ENCODE assay signal across 1 cellular context in the genomic region with DNA sequence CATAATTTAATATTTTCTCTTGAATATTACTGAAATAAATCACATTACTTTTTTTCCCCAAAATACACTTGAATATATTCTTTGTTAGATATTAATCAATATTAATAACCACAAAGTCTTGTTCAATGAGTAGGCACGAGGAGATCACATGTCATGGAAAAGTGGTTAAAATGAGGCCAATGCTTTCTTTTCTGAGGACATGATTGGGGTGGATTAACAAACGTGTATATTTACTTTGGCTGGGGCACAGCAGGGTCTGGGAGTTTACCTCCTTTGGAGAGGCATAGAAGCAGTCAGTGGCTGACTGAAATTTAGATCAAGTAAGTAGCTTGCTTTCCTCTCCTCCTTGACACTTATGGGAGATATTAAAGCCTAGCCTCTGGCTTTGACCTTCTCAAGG.
TF ChIP-seq lines count a peak whose summit lies in the region.

No MANE protein-coding gene starts in this region.

TF ChIP-seq in H1, 55 proteins besides CTCF, POLR2A, EP300 and RAD21 (continued from another document):
- TF ChIP-seq, protein P1, sequence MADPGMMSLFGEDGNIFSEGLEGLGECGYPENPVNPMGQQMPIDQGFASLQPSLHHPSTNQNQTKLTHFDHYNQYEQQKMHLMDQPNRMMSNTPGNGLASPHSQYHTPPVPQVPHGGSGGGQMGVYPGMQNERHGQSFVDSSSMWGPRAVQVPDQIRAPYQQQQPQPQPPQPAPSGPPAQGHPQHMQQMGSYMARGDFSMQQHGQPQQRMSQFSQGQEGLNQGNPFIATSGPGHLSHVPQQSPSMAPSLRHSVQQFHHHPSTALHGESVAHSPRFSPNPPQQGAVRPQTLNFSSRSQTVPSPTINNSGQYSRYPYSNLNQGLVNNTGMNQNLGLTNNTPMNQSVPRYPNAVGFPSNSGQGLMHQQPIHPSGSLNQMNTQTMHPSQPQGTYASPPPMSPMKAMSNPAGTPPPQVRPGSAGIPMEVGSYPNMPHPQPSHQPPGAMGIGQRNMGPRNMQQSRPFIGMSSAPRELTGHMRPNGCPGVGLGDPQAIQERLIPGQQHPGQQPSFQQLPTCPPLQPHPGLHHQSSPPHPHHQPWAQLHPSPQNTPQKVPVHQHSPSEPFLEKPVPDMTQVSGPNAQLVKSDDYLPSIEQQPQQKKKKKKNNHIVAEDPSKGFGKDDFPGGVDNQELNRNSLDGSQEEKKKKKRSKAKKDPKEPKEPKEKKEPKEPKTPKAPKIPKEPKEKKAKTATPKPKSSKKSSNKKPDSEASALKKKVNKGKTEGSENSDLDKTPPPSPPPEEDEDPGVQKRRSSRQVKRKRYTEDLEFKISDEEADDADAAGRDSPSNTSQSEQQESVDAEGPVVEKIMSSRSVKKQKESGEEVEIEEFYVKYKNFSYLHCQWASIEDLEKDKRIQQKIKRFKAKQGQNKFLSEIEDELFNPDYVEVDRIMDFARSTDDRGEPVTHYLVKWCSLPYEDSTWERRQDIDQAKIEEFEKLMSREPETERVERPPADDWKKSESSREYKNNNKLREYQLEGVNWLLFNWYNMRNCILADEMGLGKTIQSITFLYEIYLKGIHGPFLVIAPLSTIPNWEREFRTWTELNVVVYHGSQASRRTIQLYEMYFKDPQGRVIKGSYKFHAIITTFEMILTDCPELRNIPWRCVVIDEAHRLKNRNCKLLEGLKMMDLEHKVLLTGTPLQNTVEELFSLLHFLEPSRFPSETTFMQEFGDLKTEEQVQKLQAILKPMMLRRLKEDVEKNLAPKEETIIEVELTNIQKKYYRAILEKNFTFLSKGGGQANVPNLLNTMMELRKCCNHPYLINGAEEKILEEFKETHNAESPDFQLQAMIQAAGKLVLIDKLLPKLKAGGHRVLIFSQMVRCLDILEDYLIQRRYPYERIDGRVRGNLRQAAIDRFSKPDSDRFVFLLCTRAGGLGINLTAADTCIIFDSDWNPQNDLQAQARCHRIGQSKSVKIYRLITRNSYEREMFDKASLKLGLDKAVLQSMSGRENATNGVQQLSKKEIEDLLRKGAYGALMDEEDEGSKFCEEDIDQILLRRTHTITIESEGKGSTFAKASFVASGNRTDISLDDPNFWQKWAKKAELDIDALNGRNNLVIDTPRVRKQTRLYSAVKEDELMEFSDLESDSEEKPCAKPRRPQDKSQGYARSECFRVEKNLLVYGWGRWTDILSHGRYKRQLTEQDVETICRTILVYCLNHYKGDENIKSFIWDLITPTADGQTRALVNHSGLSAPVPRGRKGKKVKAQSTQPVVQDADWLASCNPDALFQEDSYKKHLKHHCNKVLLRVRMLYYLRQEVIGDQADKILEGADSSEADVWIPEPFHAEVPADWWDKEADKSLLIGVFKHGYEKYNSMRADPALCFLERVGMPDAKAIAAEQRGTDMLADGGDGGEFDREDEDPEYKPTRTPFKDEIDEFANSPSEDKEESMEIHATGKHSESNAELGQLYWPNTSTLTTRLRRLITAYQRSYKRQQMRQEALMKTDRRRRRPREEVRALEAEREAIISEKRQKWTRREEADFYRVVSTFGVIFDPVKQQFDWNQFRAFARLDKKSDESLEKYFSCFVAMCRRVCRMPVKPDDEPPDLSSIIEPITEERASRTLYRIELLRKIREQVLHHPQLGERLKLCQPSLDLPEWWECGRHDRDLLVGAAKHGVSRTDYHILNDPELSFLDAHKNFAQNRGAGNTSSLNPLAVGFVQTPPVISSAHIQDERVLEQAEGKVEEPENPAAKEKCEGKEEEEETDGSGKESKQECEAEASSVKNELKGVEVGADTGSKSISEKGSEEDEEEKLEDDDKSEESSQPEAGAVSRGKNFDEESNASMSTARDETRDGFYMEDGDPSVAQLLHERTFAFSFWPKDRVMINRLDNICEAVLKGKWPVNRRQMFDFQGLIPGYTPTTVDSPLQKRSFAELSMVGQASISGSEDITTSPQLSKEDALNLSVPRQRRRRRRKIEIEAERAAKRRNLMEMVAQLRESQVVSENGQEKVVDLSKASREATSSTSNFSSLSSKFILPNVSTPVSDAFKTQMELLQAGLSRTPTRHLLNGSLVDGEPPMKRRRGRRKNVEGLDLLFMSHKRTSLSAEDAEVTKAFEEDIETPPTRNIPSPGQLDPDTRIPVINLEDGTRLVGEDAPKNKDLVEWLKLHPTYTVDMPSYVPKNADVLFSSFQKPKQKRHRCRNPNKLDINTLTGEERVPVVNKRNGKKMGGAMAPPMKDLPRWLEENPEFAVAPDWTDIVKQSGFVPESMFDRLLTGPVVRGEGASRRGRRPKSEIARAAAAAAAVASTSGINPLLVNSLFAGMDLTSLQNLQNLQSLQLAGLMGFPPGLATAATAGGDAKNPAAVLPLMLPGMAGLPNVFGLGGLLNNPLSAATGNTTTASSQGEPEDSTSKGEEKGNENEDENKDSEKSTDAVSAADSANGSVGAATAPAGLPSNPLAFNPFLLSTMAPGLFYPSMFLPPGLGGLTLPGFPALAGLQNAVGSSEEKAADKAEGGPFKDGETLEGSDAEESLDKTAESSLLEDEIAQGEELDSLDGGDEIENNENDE (IDR thresholded peaks at IDR 0.05; ENCODE audit: insufficient replicate concordance, low read length) = no peak
- TF ChIP-seq RNF2 (IDR thresholded peaks at IDR 0.05; ENCODE audit: borderline replicate concordance, low read depth, low read length, missing control alignments, poor library complexity, severe bottlenecking) (no peak), HDAC2 (IDR thresholded peaks at IDR 0.05; ENCODE audit: borderline replicate concordance in 1 of 2, low read depth in 2 of 2, low read length in 2 of 2) (no peak), YY1 (IDR thresholded peaks at IDR 0.05; ENCODE audit: low read depth, low read length) (no peak), TBP (IDR thresholded peaks at IDR 0.05; ENCODE audit: low read depth, low read length) (no peak), SP2 (IDR thresholded peaks at IDR 0.05; ENCODE audit: low read length) (no peak), EGR1 (IDR thresholded peaks at IDR 0.05; ENCODE audit: borderline replicate concordance, low read depth, low read length) (no peak), HDAC6 (IDR thresholded peaks at IDR 0.05; ENCODE audit: low read depth, low read length) (no peak), CTBP2 (IDR thresholded peaks at IDR 0.05; ENCODE audit: borderline replicate concordance, insufficient read depth, insufficient read length, low read length) (no peak), KDM4A (IDR thresholded peaks at IDR 0.05; ENCODE audit: low read depth, low read length, severe bottlenecking) (no peak), CBX5 (IDR thresholded peaks at IDR 0.05; ENCODE audit: low read depth, low read length) (no peak)
